ENCODE assay signal across 21 cellular contexts in the genomic region with DNA sequence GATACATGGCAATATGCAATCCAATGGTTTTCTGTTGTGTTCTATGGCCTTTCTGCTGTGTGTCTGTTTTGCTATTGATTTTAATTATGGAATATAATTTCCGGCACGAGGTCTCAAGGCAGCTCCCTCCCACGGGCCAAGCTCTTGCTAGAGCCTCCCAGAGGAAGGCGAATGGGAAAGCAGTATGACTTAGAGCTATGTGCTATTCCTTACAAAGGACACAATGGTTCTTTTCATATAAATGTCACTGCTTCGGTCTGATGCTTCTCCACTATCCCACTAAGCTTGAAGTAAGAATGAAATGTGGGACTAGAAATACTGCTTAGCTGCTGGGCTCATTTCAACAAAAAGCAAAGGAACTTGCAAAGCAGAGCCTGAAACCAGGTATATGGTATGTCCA.
"Had no signal": no experiment of that assay in that cellular context is flagged by ENCODE, and none has a peak within 500 bp of the region (broad histone marks: within the 10 kb centered on the region; RNA-seq: fewer than 3 reads in every experiment).

No MANE protein-coding gene starts in this region.

- DNase-seq: IMR-90, Karpas-422, KG1, MG63, NCI-H1092, NCI-H1105 treated with DMSO at 0.1 percent for 48 hours, NCI-H1417 treated with DMSO at 0.1 percent for 48 hours, NCI-H146, NCI-H1694 treated with DMSO at 0.1 percent for 48 hours, NCI-H1930, NCI-H2081, NCI-H2107, NCI-H226, NCI-H446, NCI-H510A, NCI-H524 treated with DMSO at 0.1 percent for 48 hours, NCI-H69, NCI-H774, SHP77 had no signal

- ATAC-seq: HepG2, SK-N-SH treated with all-trans-retinoic acid at 6 μM for 48 hours had no signal
